Comparison of ENCODE assay signal across 1 cellular context in genomic region chr19:58555369-58555885, GRCh38.
TF ChIP-seq lines count a peak whose summit lies in the region.

No MANE protein-coding gene starts in this region.

TF ChIP-seq in liver, 16 proteins besides CTCF, POLR2A, EP300 and RAD21 (continued from another document):
- TF ChIP-seq, protein P1, sequence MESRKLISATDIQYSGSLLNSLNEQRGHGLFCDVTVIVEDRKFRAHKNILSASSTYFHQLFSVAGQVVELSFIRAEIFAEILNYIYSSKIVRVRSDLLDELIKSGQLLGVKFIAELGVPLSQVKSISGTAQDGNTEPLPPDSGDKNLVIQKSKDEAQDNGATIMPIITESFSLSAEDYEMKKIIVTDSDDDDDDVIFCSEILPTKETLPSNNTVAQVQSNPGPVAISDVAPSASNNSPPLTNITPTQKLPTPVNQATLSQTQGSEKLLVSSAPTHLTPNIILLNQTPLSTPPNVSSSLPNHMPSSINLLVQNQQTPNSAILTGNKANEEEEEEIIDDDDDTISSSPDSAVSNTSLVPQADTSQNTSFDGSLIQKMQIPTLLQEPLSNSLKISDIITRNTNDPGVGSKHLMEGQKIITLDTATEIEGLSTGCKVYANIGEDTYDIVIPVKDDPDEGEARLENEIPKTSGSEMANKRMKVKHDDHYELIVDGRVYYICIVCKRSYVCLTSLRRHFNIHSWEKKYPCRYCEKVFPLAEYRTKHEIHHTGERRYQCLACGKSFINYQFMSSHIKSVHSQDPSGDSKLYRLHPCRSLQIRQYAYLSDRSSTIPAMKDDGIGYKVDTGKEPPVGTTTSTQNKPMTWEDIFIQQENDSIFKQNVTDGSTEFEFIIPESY (IDR thresholded peaks at IDR 0.05): no peak
- TF ChIP-seq HNF4G (IDR thresholded peaks at IDR 0.05) (no peak), GABPA (IDR thresholded peaks at IDR 0.05 in 1 of 2, conservative IDR thresholded peaks at IDR 0.05 in 1 of 2) (no peak), YY1 (IDR thresholded peaks at IDR 0.05) (no peak), FOXA1 (IDR thresholded peaks at IDR 0.05) (no peak), TAF1 (conservative IDR thresholded peaks at IDR 0.05) (no peak), REST (IDR thresholded peaks at IDR 0.05) (no peak)
- TF ChIP-seq, protein P2, sequence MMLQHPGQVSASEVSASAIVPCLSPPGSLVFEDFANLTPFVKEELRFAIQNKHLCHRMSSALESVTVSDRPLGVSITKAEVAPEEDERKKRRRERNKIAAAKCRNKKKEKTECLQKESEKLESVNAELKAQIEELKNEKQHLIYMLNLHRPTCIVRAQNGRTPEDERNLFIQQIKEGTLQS (IDR thresholded peaks at IDR 0.05): no peak
